23 cellular contexts compared by ENCODE assay signal in the genomic region with DNA sequence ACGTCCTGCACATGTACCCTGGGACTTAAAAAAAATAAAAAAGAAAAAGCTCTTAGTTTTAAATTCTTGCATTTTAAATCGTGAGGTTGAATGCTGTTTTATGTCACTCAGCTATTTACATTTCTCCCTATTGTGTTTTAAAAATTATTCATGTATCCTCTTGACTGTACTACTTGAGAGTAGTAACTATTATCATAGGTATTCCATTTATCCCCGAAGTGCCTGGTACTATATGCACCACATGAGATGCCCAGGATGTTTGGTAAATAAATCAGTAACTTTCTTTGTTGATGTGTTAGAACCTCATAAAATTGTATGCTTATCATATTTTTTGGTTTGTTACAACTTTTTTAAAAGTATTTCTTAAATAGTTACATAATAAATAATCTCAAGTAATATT. TPM values are rescaled to one million over a fixed set of nuclear protein-coding genes. Genes with fewer than 3 reads are reported as not detected.
DNase-seq lines count a peak whose midpoint lies in the region; ATAC-seq and FAIRE-seq lines count a peak whose summit lies in the region.
"Had no signal": no experiment of that assay in that cellular context is flagged by ENCODE, and none has a peak within 500 bp of the region (broad histone marks: within the 10 kb centered on the region; RNA-seq: fewer than 3 reads in every experiment).

No MANE protein-coding gene starts in this region.

- H2AK5ac ChIP-seq in mesenchymal stem cell (ENCODE audit: low read length, severe bottlenecking), result no peak overlapping the region

- H3K14ac ChIP-seq in mesenchymal stem cell (ENCODE audit: low read length in 2 of 2), result no peak overlapping the region

- FAIRE-seq in A204.1 (lab: Jason Lieb, UNC), result peak; percentile 40
- FAIRE-seq: GM12878, GM19239 had no signal

- no peak overlapping the region for H2AFZ ChIP-seq in mesenchymal stem cell (ENCODE audit: low read depth, low read length)

- H4K91ac ChIP-seq in mesenchymal stem cell (ENCODE audit: low read length), result no peak overlapping the region

- H2BK15ac ChIP-seq in mesenchymal stem cell (ENCODE audit: low read depth, poor library complexity, severe bottlenecking), result no peak overlapping the region

- H3K23ac ChIP-seq in mesenchymal stem cell (ENCODE audit: low read length in 2 of 2), result no peak overlapping the region

- H3K18ac ChIP-seq in mesenchymal stem cell (ENCODE audit: low read depth in 1 of 2, low read length in 2 of 2), result no peak overlapping the region

- peak; percentile 53 for DNase-seq in EL
- DNase-seq in mesenchymal stem cell, result no peak
- no peak for DNase-seq in mucosa of gallbladder (ENCODE audit: low spot score)
- no peak for DNase-seq in GDM1 (lab: John Stamatoyannopoulos, UW)
- no peak for DNase-seq in GM19238 (ENCODE audit: insufficient read length, low spot score)
- DNase-seq: 8988T; ACHN; BE2C; C1 segment of cervical spinal cord; CD4-positive, CD25-positive, alpha-beta regulatory T cell; CD8-positive, alpha-beta memory T cell; COR-L47; DMS 273 treated with DMSO at 0.1 percent for 48 hours; DMS53; DND-41; H7 had no signal

- ATAC-seq in HG02852 (IDR thresholded peaks at IDR 0.05; ENCODE audit: unreplicated experiment), result no peak
- ATAC-seq: GM12878, HCT116 had no signal

- peaks cover 52% of the 10 kb centered on the region for H3K4me1 ChIP-seq in HUES48 (ENCODE audit: control insufficient read depth, insufficient read depth, low read length)
- peaks cover 2% of the 10 kb centered on the region for H3K4me1 ChIP-seq in mesenchymal stem cell (ENCODE audit: control insufficient read depth, insufficient read depth, low read depth, low read length)
- H3K4me1 ChIP-seq: BE2C had no signal

- no peak overlapping the region for H2BK120ac ChIP-seq in mesenchymal stem cell (ENCODE audit: low read depth, low read length)

- no peak overlapping the region for H2BK12ac ChIP-seq in mesenchymal stem cell (ENCODE audit: low read length in 2 of 2)

- no CpG with 5 or more reads among the region's 3 CpGs for WGBS in mesenchymal stem cell

- H3K79me1 ChIP-seq in mesenchymal stem cell (replicated peaks; ENCODE audit: low read length, poor library complexity, severe bottlenecking), result peaks cover 13% of the 10 kb centered on the region

- H3K27me3 ChIP-seq in HUES48 (ENCODE audit: control insufficient read depth, insufficient read depth, low read length) (no peaks in the 10 kb centered on the region), mesenchymal stem cell (ENCODE audit: control insufficient read depth in 1 of 2, insufficient read depth in 1 of 2, low read length in 2 of 2) (no peaks in the 10 kb centered on the region)
- H3K27me3 ChIP-seq: BE2C had no signal

- no peaks in the 10 kb centered on the region for H3K9me3 ChIP-seq in HUES48 (ENCODE audit: control insufficient read depth, insufficient read depth, low read length)
- H3K9me3 ChIP-seq in mesenchymal stem cell (ENCODE audit: control insufficient read depth, low read length), result no peaks in the 10 kb centered on the region
- H3K9me3 ChIP-seq: BE2C had no signal

- H3K27ac ChIP-seq in HUES48 (ENCODE audit: low read depth, low read length), result peak overlapping the region; percentile 95
- H3K27ac ChIP-seq in mesenchymal stem cell (ENCODE audit: low read length, poor library complexity, severe bottlenecking), result no peak overlapping the region
- H3K27ac ChIP-seq: KMS-11 had no signal

- H3K36me3 ChIP-seq in HUES48 (ENCODE audit: control insufficient read depth, insufficient read depth, low read length), result no peaks in the 10 kb centered on the region
- H3K36me3 ChIP-seq in mesenchymal stem cell (ENCODE audit: control insufficient read depth in 1 of 2, insufficient read depth in 2 of 2, low read depth in 1 of 2, low read length in 2 of 2), result no peaks in the 10 kb centered on the region
- H3K36me3 ChIP-seq: BE2C had no signal

- H3K4me2 ChIP-seq in mesenchymal stem cell (ENCODE audit: low read length, poor library complexity, severe bottlenecking), result no peak overlapping the region
- H3K4me2 ChIP-seq: KMS-11 had no signal

- H3K9ac ChIP-seq in HUES48 (ENCODE audit: low read depth, low read length) (no peak overlapping the region), mesenchymal stem cell (ENCODE audit: low read length) (peak overlapping the region; percentile 33)
- H3K9ac ChIP-seq: KMS-11 had no signal

- no peak overlapping the region for H2BK5ac ChIP-seq in mesenchymal stem cell (ENCODE audit: low read depth, low read length, poor library complexity, severe bottlenecking)

- H3K4me3 ChIP-seq in HUES48 (ENCODE audit: low read depth, low read length), result no peak overlapping the region
- H3K4me3 ChIP-seq in mesenchymal stem cell (ENCODE audit: insufficient read depth in 1 of 2, low read depth in 1 of 2, low read length in 2 of 2), result no peak overlapping the region
- H3K4me3 ChIP-seq: GM12878 had no signal

- no peak overlapping the region for H4K8ac ChIP-seq in mesenchymal stem cell (ENCODE audit: low read length)

- H3K4ac ChIP-seq in mesenchymal stem cell (ENCODE audit: low read depth in 1 of 2, low read length in 2 of 2), result no peak overlapping the region

RNA-seq across cellular contexts. Expression of gene MAP3K4, which starts 18.4 kb away (rescaled TPM):
- polyA plus RNA-seq in mesenchymal stem cell (2013, experiment 1 of 2), result 10.3 TPM
- 8.7 TPM for polyA plus RNA-seq in mesenchymal stem cell (2013, experiment 2 of 2)
- 36.5 TPM for total RNA-seq in mucosa of gallbladder
